1 cellular context compared by ENCODE assay signal in genomic region chr6:53544500-53545308, GRCh38.
TF ChIP-seq lines count a peak whose summit lies in the region.

GCLC (minus strand) TSS chr6:53545101; CDS start chr6:53544645, 456 bp downstream.

TF ChIP-seq in HepG2, 621 proteins besides CTCF, POLR2A, EP300 and RAD21 (continued from another document and continues in another):
- peak; percentile 84 for TF ChIP-seq ZFP91 (CRISPR knock-in tag; IDR thresholded peaks at IDR 0.05; ENCODE audit: borderline replicate concordance)
- peak; percentile 74 for TF ChIP-seq THAP7 (CRISPR knock-in tag; IDR thresholded peaks at IDR 0.05)
- peak; percentile 46 for TF ChIP-seq RARA (CRISPR knock-in tag; IDR thresholded peaks at IDR 0.05)
- peak; percentile 75; the same call in 1 of the 2 replicates for TF ChIP-seq MEF2D (CRISPR knock-in tag; IDR thresholded peaks at IDR 0.05)
- TF ChIP-seq SRSF9 (IDR thresholded peaks at IDR 0.05; ENCODE audit: borderline replicate concordance, insufficient read depth, low read depth, low read length, poor library complexity, severe bottlenecking), result no peak
- peak; percentile 98 for TF ChIP-seq SP5 (CRISPR knock-in tag; IDR thresholded peaks at IDR 0.05; ENCODE audit: borderline replicate concordance, low read depth)
- TF ChIP-seq ZNF605 (CRISPR knock-in tag; IDR thresholded peaks at IDR 0.05), result peak; percentile 74
- TF ChIP-seq ZNF646 (CRISPR knock-in tag; IDR thresholded peaks at IDR 0.05), result no peak; the same call in 1 of the 2 replicates
- TF ChIP-seq CENPT (CRISPR knock-in tag; IDR thresholded peaks at IDR 0.05; ENCODE audit: low read depth), result no peak; the same call in none of the 2 replicates
- peak; percentile 87 for TF ChIP-seq MED1 (CRISPR knock-in tag; IDR thresholded peaks at IDR 0.05)
- no peak for TF ChIP-seq ZNF530 (CRISPR knock-in tag; IDR thresholded peaks at IDR 0.05; ENCODE audit: low read depth)
- no peak for TF ChIP-seq SIX1 (CRISPR knock-in tag; IDR thresholded peaks at IDR 0.05; ENCODE audit: borderline replicate concordance)
- TF ChIP-seq TFDP2 (CRISPR knock-in tag; IDR thresholded peaks at IDR 0.05), result peak; percentile 91
- peak; percentile 98 for TF ChIP-seq CCDC6 (CRISPR knock-in tag; IDR thresholded peaks at IDR 0.05)
- TF ChIP-seq FOXJ3 (CRISPR knock-in tag; IDR thresholded peaks at IDR 0.05; ENCODE audit: borderline replicate concordance), result peak; percentile 54; the same call in 1 of the 2 replicates
- TF ChIP-seq PRDM15 (CRISPR knock-in tag; IDR thresholded peaks at IDR 0.05), result peak; percentile 100
- no peak for TF ChIP-seq SMARCE1 (IDR thresholded peaks at IDR 0.05; ENCODE audit: borderline replicate concordance)
- peak; percentile 84 for TF ChIP-seq ZNF772 (CRISPR knock-in tag; IDR thresholded peaks at IDR 0.05)
- peak; percentile 60; the same call in 1 of the 2 replicates for TF ChIP-seq E2F1 (CRISPR knock-in tag; IDR thresholded peaks at IDR 0.05)
- no peak for TF ChIP-seq ATM (IDR thresholded peaks at IDR 0.05; ENCODE audit: borderline replicate concordance)
- no peak for TF ChIP-seq TRAFD1 (CRISPR knock-in tag; IDR thresholded peaks at IDR 0.05; ENCODE audit: borderline replicate concordance)
- no peak for TF ChIP-seq POLR2AphosphoS2 (IDR thresholded peaks at IDR 0.05; ENCODE audit: low read depth, low read length)
- peak; percentile 27; the same call in 1 of the 2 replicates for TF ChIP-seq SNAI1 (CRISPR knock-in tag; IDR thresholded peaks at IDR 0.05; ENCODE audit: borderline replicate concordance)
- peak; percentile 16; the same call in 1 of the 2 replicates for TF ChIP-seq SIN3B (IDR thresholded peaks at IDR 0.05; ENCODE audit: low read length)
- TF ChIP-seq ZNF850 (CRISPR knock-in tag; conservative IDR thresholded peaks at IDR 0.05), result no peak
- TF ChIP-seq CHCHD3 (CRISPR knock-in tag; IDR thresholded peaks at IDR 0.05), result no peak
- peak; percentile 88; the same call in 1 of the 2 replicates for TF ChIP-seq KDM5B (CRISPR knock-in tag; IDR thresholded peaks at IDR 0.05; ENCODE audit: borderline replicate concordance)
- TF ChIP-seq FOXO1 (CRISPR knock-in tag; IDR thresholded peaks at IDR 0.05), result peak; percentile 64
- TF ChIP-seq SKIL (CRISPR knock-in tag; IDR thresholded peaks at IDR 0.05; ENCODE audit: borderline replicate concordance), result peak; percentile 21; the same call in 1 of the 2 replicates
- TF ChIP-seq CEBPZ (IDR thresholded peaks at IDR 0.05; ENCODE audit: low read length), result no peak
- TF ChIP-seq SOX5 (CRISPR knock-in tag; IDR thresholded peaks at IDR 0.05; ENCODE audit: borderline replicate concordance), result peak; percentile 82
- no peak for TF ChIP-seq ZFP1 (CRISPR knock-in tag; IDR thresholded peaks at IDR 0.05)
- peak; percentile 88 for TF ChIP-seq GATAD2A (CRISPR knock-in tag; IDR thresholded peaks at IDR 0.05)
- no peak; the same call in 1 of the 2 replicates for TF ChIP-seq ZFAT (CRISPR knock-in tag; conservative IDR thresholded peaks at IDR 0.05)
- peak; percentile 90 for TF ChIP-seq SP140L (CRISPR knock-in tag; IDR thresholded peaks at IDR 0.05; ENCODE audit: borderline replicate concordance)
